In the genomic region with DNA sequence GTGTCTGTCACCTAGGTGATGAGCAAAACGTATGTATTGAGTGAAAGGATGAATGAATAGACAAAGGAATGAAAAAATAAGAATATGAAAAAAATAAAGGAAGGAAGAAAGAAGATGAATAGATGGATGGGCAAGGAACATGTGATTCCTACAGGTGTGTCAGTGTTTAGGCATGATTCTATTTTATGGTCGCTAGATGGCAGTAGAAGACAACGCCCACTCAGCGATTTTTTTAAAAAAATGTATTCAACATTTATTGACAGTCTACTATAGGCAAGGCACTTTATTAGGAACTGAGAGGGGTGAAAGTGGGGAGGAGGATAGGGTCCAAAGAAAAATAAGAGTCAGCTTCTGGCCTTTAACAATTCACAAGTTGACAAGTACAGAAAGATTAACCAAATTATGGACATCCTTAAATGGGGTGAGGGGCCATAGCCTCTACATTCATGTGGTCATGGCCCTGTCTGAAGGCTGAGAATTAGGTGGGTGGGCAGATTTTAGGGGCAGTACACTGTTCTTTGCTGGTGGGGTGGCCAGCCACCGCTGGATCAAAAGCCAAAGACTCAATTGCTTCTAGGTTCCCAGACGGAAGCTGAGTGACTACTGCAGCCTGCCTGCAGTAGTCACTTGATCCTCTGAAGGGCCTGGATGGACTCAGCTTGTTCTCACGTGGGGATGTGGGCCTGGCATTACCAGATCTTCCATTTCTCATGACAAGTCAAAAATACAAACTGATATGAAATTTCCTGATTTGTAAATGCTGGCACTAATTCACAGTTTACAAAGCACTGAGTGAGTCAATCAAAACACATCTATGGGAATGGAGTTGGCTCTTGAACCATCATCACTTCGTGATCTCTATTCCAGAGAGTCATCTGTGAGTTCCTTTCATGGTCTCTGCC, we compare ENCODE assay signal across 9 cellular contexts.
DNase-seq lines count a peak whose midpoint lies in the region; ATAC-seq, FAIRE-seq and TF ChIP-seq lines count a peak whose summit lies in the region.
"Had no signal": no experiment of that assay in that cellular context is flagged by ENCODE, and none has a peak within 500 bp of the region (broad histone marks: within the 10 kb centered on the region; RNA-seq: fewer than 3 reads in every experiment).

No MANE protein-coding gene starts in this region.

- TF ChIP-seq RAD21 in HepG2 (CRISPR knock-in tag; IDR thresholded peaks at IDR 0.05), result peak; percentile 28; the same call in 1 of the 2 replicates

- no peak overlapping the region for H3K9ac ChIP-seq in HepG2 (ENCODE audit: insufficient read depth, low read depth, low read length)

- no peak for TF ChIP-seq POLR2A in HepG2 (IDR thresholded peaks at IDR 0.05; ENCODE audit: insufficient read depth in 1 of 2, low read depth in 2 of 2, low read length in 2 of 2)

- H4K20me1 ChIP-seq in HepG2 (ENCODE audit: insufficient read depth, low read length), result no peaks in the 10 kb centered on the region

- H3K4me1 ChIP-seq in left ventricle myocardium inferior (peaks cover 13% of the 10 kb centered on the region), ascending aorta (no peaks in the 10 kb centered on the region), HepG2 (ENCODE audit: insufficient read depth, low read length) (peaks cover 22% of the 10 kb centered on the region)
- H3K4me1 ChIP-seq: HAP-1 had no signal

- H3K9me3 ChIP-seq in left ventricle myocardium inferior (replicated peaks), result no peaks in the 10 kb centered on the region
- no peaks in the 10 kb centered on the region for H3K9me3 ChIP-seq in ascending aorta
- H3K9me3 ChIP-seq in HepG2 (ENCODE audit: low read length), result no peaks in the 10 kb centered on the region
- H3K9me3 ChIP-seq: HAP-1 had no signal

- H3K79me2 ChIP-seq in HepG2 (ENCODE audit: insufficient read depth, low read length), result no peaks in the 10 kb centered on the region

- 5% methylated on average over 7 of the region's 8 CpGs for WGBS in HepG2 (ENCODE audit: low lambda C conversion rate)

- no peaks in the 10 kb centered on the region for H3K36me3 ChIP-seq in left ventricle myocardium inferior
- H3K36me3 ChIP-seq in ascending aorta, result no peaks in the 10 kb centered on the region
- no peaks in the 10 kb centered on the region for H3K36me3 ChIP-seq in HepG2 (replicated peaks in 1 of 2; ENCODE audit: control insufficient read depth in 1 of 2, insufficient read depth in 2 of 2, low read length in 2 of 2)
- H3K36me3 ChIP-seq: HAP-1 had no signal

- no TSS peak for BruUV-seq in HepG2 (replicated peaks; lab: Mats Ljungman, UMichigan)

- TF ChIP-seq CTCF in left ventricle myocardium inferior (IDR thresholded peaks at IDR 0.05; ENCODE audit: borderline replicate concordance), result peak; percentile 85
- TF ChIP-seq CTCF in ascending aorta (IDR thresholded peaks at IDR 0.05), result peak; percentile 18 to 59 (median 57)
- peak; percentile 73 for TF ChIP-seq CTCF in HepG2 (CRISPR knock-in tag; IDR thresholded peaks at IDR 0.05)

- H3K27me3 ChIP-seq in left ventricle myocardium inferior (ENCODE audit: low read depth), result peaks cover 13% of the 10 kb centered on the region
- no peaks in the 10 kb centered on the region for H3K27me3 ChIP-seq in ascending aorta
- no peaks in the 10 kb centered on the region for H3K27me3 ChIP-seq in HepG2 (ENCODE audit: control insufficient read depth in 1 of 2, insufficient read depth in 2 of 2, low read length in 2 of 2)

- in situ Hi-C loops in HepG2 (cut with HindIII; ENCODE audit: extremely low pct_ligation_motif_present, low pct_unique_long_range_greater_than_20kb), result loop anchor here (5.0 to 25.0 kb wide), 3 partner anchors 469 to 1094 kb away; no protein-coding TSS in a partner anchor

- H3K4me3 ChIP-seq in left ventricle myocardium inferior (no peak overlapping the region), ascending aorta (no peak overlapping the region), HepG2 (replicated peaks in 1 of 3; ENCODE audit: insufficient read depth in 1 of 3, low read depth in 2 of 3, low read length in 3 of 3) (no peak overlapping the region)
- H3K4me3 ChIP-seq: HAP-1 had no signal

- H3K4me2 ChIP-seq in HepG2 (ENCODE audit: low read depth, low read length), result no peak overlapping the region

- H3K27ac ChIP-seq in left ventricle myocardium inferior (replicated peaks) (no peak overlapping the region), ascending aorta (no peak overlapping the region), HepG2 (ENCODE audit: extremely low read length, insufficient read depth, low read length) (no peak overlapping the region), caudate nucleus (ENCODE audit: low read depth, low read length) (no peak overlapping the region)

- intact Hi-C loops in left ventricle myocardium inferior (cut with micrococcal nuclease) (loop anchor here (5.0 to 10.0 kb wide), 2 partner anchors 459 to 1082 kb away; partner anchors contain the start of genes CENPL and DARS2), Right ventricle myocardium superior (cut with DNase I) (loop anchor here (10.0 kb wide), 1 partner anchor 1082 kb away; the partner anchor contains the start of genes CENPL and DARS2), ascending aorta (cut with DNase I) (loop anchor here (5.0 to 10.0 kb wide), 2 partner anchors 469 to 1082 kb away; partner anchors contain the start of genes CENPL and DARS2), HepG2 (cut with micrococcal nuclease; ENCODE audit: unreplicated experiment) (loop anchor here (10.0 kb wide), 3 partner anchors 762 to 1082 kb away; partner anchors contain the start of genes CENPL, DARS2 and KLHL20)

- POLR2A ChIA-PET in HepG2 (lab: Yijun Ruan, JAX), result no interaction called here

- ATAC-seq in Right ventricle myocardium superior (ENCODE audit: poor library complexity), result no peak
- ATAC-seq in HepG2, result peak; percentile 66
- ATAC-seq in GM21825 (IDR thresholded peaks at IDR 0.05; ENCODE audit: unreplicated experiment), result no peak

- TF ChIP-seq EP300 in HepG2 (IDR thresholded peaks at IDR 0.05; ENCODE audit: low read depth in 2 of 2, low read length in 2 of 2) (no peak), HepG2 (CRISPR knock-in tag; IDR thresholded peaks at IDR 0.05; ENCODE audit: borderline replicate concordance) (no peak)

- FAIRE-seq in HepG2 (lab: Jason Lieb, UNC), result peak; percentile 26

- CTCF ChIA-PET in HepG2 (lab: Yijun Ruan, JAX; ENCODE audit: low intra/inter-chr PET ratio, low total read pairs), result interaction anchor here (0.8 to 1.2 kb wide), 2 partner anchors 459 to 678 kb away, joined by 3 read pairs; no protein-coding TSS in a partner anchor

- no peak overlapping the region for H2AFZ ChIP-seq in HepG2 (ENCODE audit: low read length)

- DNase-seq in left ventricle myocardium inferior (no peak), Right ventricle myocardium superior (no peak), NCI-H1048 (lab: John Stamatoyannopoulos, UW) (peak; percentile 36), ascending aorta (ENCODE audit: low spot score in 2 of 2) (no peak), HepG2 (ENCODE audit: low spot score) (peak; percentile 21), caudate nucleus (lab: John Stamatoyannopoulos, UW) (no peak), amniotic stem cell (lab: John Stamatoyannopoulos, UW) (no peak)

TF ChIP-seq in HepG2, 621 proteins besides CTCF, POLR2A, EP300 and RAD21 (continues in another document):
- TF ChIP-seq ZNF430 (CRISPR knock-in tag; IDR thresholded peaks at IDR 0.05) (no peak), CCAR2 (optimal IDR thresholded peaks at IDR 0.05; ENCODE audit: low read depth, low read length) (no peak), ZBTB8A (CRISPR knock-in tag; IDR thresholded peaks at IDR 0.05; ENCODE audit: borderline replicate concordance, low read depth) (no peak), TFAP4 (IDR thresholded peaks at IDR 0.05; ENCODE audit: borderline replicate concordance, low read depth) (no peak), TMF1 (CRISPR knock-in tag; IDR thresholded peaks at IDR 0.05; ENCODE audit: low read depth) (no peak), MAFF (IDR thresholded peaks at IDR 0.05; ENCODE audit: low read depth, low read length) (peak; percentile 91), KAT7 (CRISPR knock-in tag; IDR thresholded peaks at IDR 0.05; ENCODE audit: borderline replicate concordance) (no peak), CHCHD3 (CRISPR knock-in tag; IDR thresholded peaks at IDR 0.05) (no peak), SP5 (CRISPR knock-in tag; IDR thresholded peaks at IDR 0.05; ENCODE audit: borderline replicate concordance, low read depth) (no peak)
- TF ChIP-seq, protein P1, sequence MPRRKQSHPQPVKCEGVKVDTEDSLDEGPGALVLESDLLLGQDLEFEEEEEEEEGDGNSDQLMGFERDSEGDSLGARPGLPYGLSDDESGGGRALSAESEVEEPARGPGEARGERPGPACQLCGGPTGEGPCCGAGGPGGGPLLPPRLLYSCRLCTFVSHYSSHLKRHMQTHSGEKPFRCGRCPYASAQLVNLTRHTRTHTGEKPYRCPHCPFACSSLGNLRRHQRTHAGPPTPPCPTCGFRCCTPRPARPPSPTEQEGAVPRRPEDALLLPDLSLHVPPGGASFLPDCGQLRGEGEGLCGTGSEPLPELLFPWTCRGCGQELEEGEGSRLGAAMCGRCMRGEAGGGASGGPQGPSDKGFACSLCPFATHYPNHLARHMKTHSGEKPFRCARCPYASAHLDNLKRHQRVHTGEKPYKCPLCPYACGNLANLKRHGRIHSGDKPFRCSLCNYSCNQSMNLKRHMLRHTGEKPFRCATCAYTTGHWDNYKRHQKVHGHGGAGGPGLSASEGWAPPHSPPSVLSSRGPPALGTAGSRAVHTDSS (CRISPR knock-in tag; conservative IDR thresholded peaks at IDR 0.05), result no peak
- TF ChIP-seq, protein P2, sequence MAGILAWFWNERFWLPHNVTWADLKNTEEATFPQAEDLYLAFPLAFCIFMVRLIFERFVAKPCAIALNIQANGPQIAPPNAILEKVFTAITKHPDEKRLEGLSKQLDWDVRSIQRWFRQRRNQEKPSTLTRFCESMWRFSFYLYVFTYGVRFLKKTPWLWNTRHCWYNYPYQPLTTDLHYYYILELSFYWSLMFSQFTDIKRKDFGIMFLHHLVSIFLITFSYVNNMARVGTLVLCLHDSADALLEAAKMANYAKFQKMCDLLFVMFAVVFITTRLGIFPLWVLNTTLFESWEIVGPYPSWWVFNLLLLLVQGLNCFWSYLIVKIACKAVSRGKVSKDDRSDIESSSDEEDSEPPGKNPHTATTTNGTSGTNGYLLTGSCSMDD (CRISPR knock-in tag; IDR thresholded peaks at IDR 0.05), result no peak

Comparison
In these comparisons a context has a peak if more than half of its experiments do, and no peak if none do; other contexts are left out.
1. DNase-seq: peak in NCI-H1048 (single experiment) and HepG2 (single experiment); none in left ventricle myocardium inferior (single experiment), Right ventricle myocardium superior (single experiment), ascending aorta (0 of 2), caudate nucleus (0 of 61) and amniotic stem cell (single experiment).
2. Peak in every context shown above with its lines, with median percentiles within 50 percentile points of each other: CTCF ChIP-seq.